ENCODE assay signal across 9 cellular contexts in genomic region chr4:13545394-13545808, GRCh38. TPM values are rescaled to one million over a fixed set of nuclear protein-coding genes. Genes with fewer than 3 reads are reported as not detected.
A peak's percentile ranks its signal among the peaks of the same experiment; 100 is the strongest.
DNase-seq lines count a peak whose midpoint lies in the region; ATAC-seq and TF ChIP-seq lines count a peak whose summit lies in the region.
"Had no signal": no experiment of that assay in that cellular context is flagged by ENCODE, and none has a peak within 500 bp of the region (broad histone marks: within the 10 kb centered on the region; RNA-seq: fewer than 3 reads in every experiment).

No MANE protein-coding gene starts in this region.

- H3K27me3 Mint-ChIP-seq in MCF 10A (ENCODE audit: insufficient read depth, unreplicated experiment) (no peaks in the 10 kb centered on the region), naive B cell (peaks cover 53 to 81% (median 66%) of the 10 kb centered on the region in 3 donors)

- intact Hi-C loops in MCF 10A (cut with micrococcal nuclease), result loop anchor here (1.0 to 2.0 kb wide), 3 partner anchors 61 to 701 kb away; partner anchors contain the start of gene RAB28

- POLR2A ChIA-PET in AG04449 (lab: Yijun Ruan, JAX) (no interaction called here), MCF 10A (lab: Yijun Ruan, JAX) (no interaction called here)

- BruUV-seq in MCF 10A (replicated peaks; lab: Mats Ljungman, UMichigan), result no TSS peak

- H3K4me3 ChIP-seq in AG04449 (ENCODE audit: low read depth, low read length) (peak overlapping the region; percentile 57), HL-60 (replicated peaks; ENCODE audit: insufficient read depth, low read length) (peak overlapping the region; percentile 68)

- peaks cover 65% of the 10 kb centered on the region for H3K27me3 ChIP-seq in HL-60 (ENCODE audit: insufficient read depth, poor library complexity, severe bottlenecking)

- no peak for ATAC-seq in naive B cell (ENCODE audit: low read depth in 2 of 2)
- ATAC-seq in GM18858 (IDR thresholded peaks at IDR 0.05; ENCODE audit: unreplicated experiment), result no peak

- H3K4me3 Mint-ChIP-seq in MCF 10A (ENCODE audit: unreplicated experiment), result peak overlapping the region; percentile 79
- H3K4me3 Mint-ChIP-seq in naive B cell, result peak overlapping the region; percentile 81 to 92 (median 85)

- H3K4me1 Mint-ChIP-seq in MCF 10A (ENCODE audit: insufficient read depth, unreplicated experiment) (no peaks in the 10 kb centered on the region), naive B cell (peaks cover 38 to 54% (median 49%) of the 10 kb centered on the region in 3 donors)

- CTCF ChIA-PET in AG04449 (lab: Yijun Ruan, JAX) (interaction anchor here (7.6 kb wide), 1 partner anchor 694 kb away, joined by 68 read pairs; no protein-coding TSS in a partner anchor), MCF 10A (lab: Yijun Ruan, JAX) (no interaction called here)

- no peak for DNase-seq in AG04449 (ENCODE audit: low read depth, low spot score)
- DNase-seq in HL-60 (ENCODE audit: low read depth in 1 of 2, low spot score in 1 of 2), result no peak
- no peak for DNase-seq in MCF 10A (ENCODE audit: unreplicated experiment)
- no peak for DNase-seq in naive B cell
- no peak for DNase-seq in NCI-H524 treated with DMSO at 0.1 percent for 48 hours (lab: John Stamatoyannopoulos, UW)
- no peak for DNase-seq in substantia nigra (lab: John Stamatoyannopoulos, UW)
- no peak for DNase-seq in stimulated activated CD4-positive, alpha-beta T cell treated with anti-CD3 and anti-CD28 coated beads, Interleukin-15, amount 100 ng/mL, for 24 hours

- TF ChIP-seq CTCF in AG04449 (IDR thresholded peaks at IDR 0.05; ENCODE audit: insufficient read depth, low read length, missing control alignments), result no peak
- TF ChIP-seq CTCF in HL-60 (IDR thresholded peaks at IDR 0.05; ENCODE audit: insufficient read depth, low read length), result no peak
- TF ChIP-seq CTCF in MCF 10A (IDR thresholded peaks at IDR 0.05; ENCODE audit: unreplicated experiment), result no peak

- no peak overlapping the region for H3K27ac Mint-ChIP-seq in MCF 10A (ENCODE audit: low read depth, unreplicated experiment)
- H3K27ac Mint-ChIP-seq in naive B cell, result peak overlapping the region in 3 of 6 donors; percentile 43 to 79 (median 59)

- H3K36me3 Mint-ChIP-seq in MCF 10A (ENCODE audit: insufficient read depth, unreplicated experiment) (no peaks in the 10 kb centered on the region), naive B cell (peaks cover 0 to 22% of the 10 kb centered on the region in 2 donors)

- H3K27ac ChIP-seq in HL-60 (replicated peaks) (no peak overlapping the region), substantia nigra (ENCODE audit: low read depth, low read length, poor library complexity, severe bottlenecking) (no peak overlapping the region)

- H3K9me3 Mint-ChIP-seq in MCF 10A (ENCODE audit: unreplicated experiment), result peaks cover under 1% of the 10 kb centered on the region
- peaks cover 0 to 26% (median 10%) of the 10 kb centered on the region in 7 donors for H3K9me3 Mint-ChIP-seq in naive B cell

RNA-seq across cellular contexts. Expression of gene NKX3-2, which starts 1.1 kb away (rescaled TPM):
- 0.34 and 0.42 TPM in 2 replicates for total RNA-seq in MCF 10A (2022)
- polyA plus RNA-seq in naive B cell (ENCODE audit: low read depth in 6 of 6), result not detected
- polyA plus RNA-seq: aorta had no signal
